Comparison of ENCODE assay signal across 7 cellular contexts in genomic region chr3:56952051-56952450, GRCh38.
"Had no signal": no experiment of that assay in that cellular context is flagged by ENCODE, and none has a peak within 500 bp of the region (broad histone marks: within the 10 kb centered on the region; RNA-seq: fewer than 3 reads in every experiment).

No MANE protein-coding gene starts in this region.

- H3K4me3 ChIP-seq: HAP-1, K562 had no signal

- H3K4me1 ChIP-seq: HAP-1 had no signal

- H3K36me3 ChIP-seq: HAP-1 had no signal

- H3K9me3 ChIP-seq: HAP-1 had no signal

- DNase-seq: GOT3, H7, HFFc6, IMR-90, KG1 had no signal
